Comparison of ENCODE assay signal across 27 cellular contexts in genomic region chr6:36673882-36674281, GRCh38. TPM values are rescaled to one million over a fixed set of nuclear protein-coding genes. Genes with fewer than 3 reads are reported as not detected.
"Had no signal": no experiment of that assay in that cellular context is flagged by ENCODE, and none has a peak within 500 bp of the region (broad histone marks: within the 10 kb centered on the region; RNA-seq: fewer than 3 reads in every experiment).

No MANE protein-coding gene starts in this region.

- H3K9me3 Mint-ChIP-seq: activated naive CD4-positive, alpha-beta T cell treated with anti-CD3 and anti-CD28 coated beads, Interleukin-2, amount 10 ng/mL, durations not matched to agents 7 days and 5 days; immature natural killer cell; mesothelial cell of epicardium; neural progenitor cell; T-helper 2 cell treated with Interferon-gamma antibody and Interleukin-4, amounts not matched to agents 5 μg/mL and 100 μg/mL, for 36 hours had no signal

- H3K9me3 ChIP-seq: body of pancreas, heart left ventricle, right atrium auricular region, spleen, tibial nerve had no signal

- DNase-seq: activated CD4-positive, alpha-beta T cell treated with anti-CD3 and anti-CD28 coated beads for 48 hours; activated CD4-positive, alpha-beta T cell treated with anti-CD3 and anti-CD28 coated beads, Interleukin-2, amount 50 U/mL, for 48 hours; activated CD8-positive, alpha-beta memory T cell treated with anti-CD3 and anti-CD28 coated beads for 24 hours; activated gamma-delta T cell; activated naive CD4-positive, alpha-beta T cell treated with anti-CD3 and anti-CD28 coated beads, Interleukin-2, amount 10 ng/mL, durations not matched to agents 7 days and 5 days; body of pancreas; cerebellar nuclear complex; endodermal cell; foreskin fibroblast; heart left ventricle; hypothalamus; immature natural killer cell; naive B cell; occipital lobe; spleen; stimulated activated naive CD4-positive, alpha-beta T cell had no signal

- H3K4me2 ChIP-seq: neural progenitor cell had no signal

- ATAC-seq: activated CD4-positive, CD25-positive, alpha-beta regulatory T cell treated with anti-CD3 and anti-CD28 coated beads, Interleukin-2, amount 50 U/mL, for 24 hours; body of pancreas; esophagus mucosa; heart left ventricle; SK-N-SH treated with all-trans-retinoic acid at 6 μM for 48 hours had no signal

- H3K36me3 ChIP-seq: cardiac muscle cell, heart left ventricle, neural progenitor cell, right atrium auricular region, spleen, tibial nerve had no signal

- H3K4me3 Mint-ChIP-seq: activated naive CD4-positive, alpha-beta T cell treated with anti-CD3 and anti-CD28 coated beads, Interleukin-2, amount 10 ng/mL, durations not matched to agents 7 days and 5 days; endodermal cell; immature natural killer cell; mesothelial cell of epicardium; neural progenitor cell; T-helper 2 cell treated with Interferon-gamma antibody and Interleukin-4, amounts not matched to agents 5 μg/mL and 100 μg/mL, for 36 hours had no signal

- H3K27ac Mint-ChIP-seq: activated naive CD4-positive, alpha-beta T cell treated with anti-CD3 and anti-CD28 coated beads, Interleukin-2, amount 10 ng/mL, durations not matched to agents 7 days and 5 days; endodermal cell; mesothelial cell of epicardium; naive B cell; neural progenitor cell; T-helper 2 cell treated with Interferon-gamma antibody and Interleukin-4, amounts not matched to agents 5 μg/mL and 100 μg/mL, for 36 hours had no signal

- H3K27ac ChIP-seq: body of pancreas, cardiac muscle cell, heart left ventricle, neural progenitor cell, right atrium auricular region, spleen, tibial nerve, VCaP had no signal

- H3K27me3 ChIP-seq: body of pancreas, cardiac muscle cell, heart left ventricle, right atrium auricular region, tibial nerve had no signal

- H3K4me3 ChIP-seq: body of pancreas, cardiac muscle cell, heart left ventricle, neural progenitor cell, right atrium auricular region, spleen, tibial nerve had no signal

- H3K36me3 Mint-ChIP-seq: immature natural killer cell, mesothelial cell of epicardium, naive B cell, neural progenitor cell had no signal

- H2AFZ ChIP-seq: neural progenitor cell had no signal

- H3K9ac ChIP-seq: neural progenitor cell had no signal

RNA-seq across cellular contexts. Expression of gene RAB44, which starts 23.7 kb away (rescaled TPM):
- total RNA-seq: cardiac muscle cell, endodermal cell, occipital lobe, pulmonary artery endothelial cell had no signal
- polyA plus RNA-seq: cardiac muscle cell, immature natural killer cell had no signal
